ENCODE assay signal across 17 cellular contexts in genomic region chr7:35648367-35648766, GRCh38. TPM values are rescaled to one million over a fixed set of nuclear protein-coding genes. Genes with fewer than 3 reads are reported as not detected.
A peak's percentile ranks its signal among the peaks of the same experiment; 100 is the strongest.
DNase-seq lines count a peak whose midpoint lies in the region; ATAC-seq and TF ChIP-seq lines count a peak whose summit lies in the region.
"Had no signal": no experiment of that assay in that cellular context is flagged by ENCODE, and none has a peak within 500 bp of the region (broad histone marks: within the 10 kb centered on the region; RNA-seq: fewer than 3 reads in every experiment).

No MANE protein-coding gene starts in this region.

- H3K4me3 Mint-ChIP-seq in activated T-cell treated with anti-CD3 and anti-CD28 coated beads, Interleukin-2, amount 50 U/mL, for 24 hours, result no peak overlapping the region
- H3K4me3 Mint-ChIP-seq in brain, result no peak overlapping the region
- H3K4me3 Mint-ChIP-seq: endodermal cell had no signal

- WGBS in lung, 2 donors, result 49 to 67% methylated on average over 3 of the region's 3 CpGs
- 61 to 66% methylated on average over 3 of the region's 3 CpGs for WGBS in testis, 2 donors

- H3K9me3 ChIP-seq in lung (ENCODE audit: control insufficient read depth in 2 of 2, insufficient read depth in 1 of 2, low read length in 1 of 2) (peaks cover 0 to 6% of the 10 kb centered on the region in 2 donors), testis (no peaks in the 10 kb centered on the region)

- no peak for TF ChIP-seq CTCF in brain (conservative IDR thresholded peaks at IDR 0.05)
- no peak for TF ChIP-seq CTCF in lung (IDR thresholded peaks at IDR 0.05; ENCODE audit: control extremely low read depth, extremely low read depth)
- no peak for TF ChIP-seq CTCF in testis (IDR thresholded peaks at IDR 0.05)

- peak overlapping the region; percentile 14 for H3K27ac Mint-ChIP-seq in activated T-cell treated with anti-CD3 and anti-CD28 coated beads, Interleukin-2, amount 50 U/mL, for 24 hours
- H3K27ac Mint-ChIP-seq in brain, result peak overlapping the region in 3 of 5 experiments; percentile 2 to 92 (median 67)
- H3K27ac Mint-ChIP-seq: endodermal cell had no signal

- H3K4me1 ChIP-seq in lung (ENCODE audit: control insufficient read depth in 2 of 2, insufficient read depth in 2 of 2, low read length in 2 of 2) (peaks cover 12 to 16% of the 10 kb centered on the region in 2 donors), testis (peaks cover 25% of the 10 kb centered on the region)

- no peaks in the 10 kb centered on the region for H3K27me3 Mint-ChIP-seq in activated T-cell treated with anti-CD3 and anti-CD28 coated beads, Interleukin-2, amount 50 U/mL, for 24 hours
- H3K27me3 Mint-ChIP-seq in brain, result no peaks in the 10 kb centered on the region
- H3K27me3 Mint-ChIP-seq: naive thymus-derived CD4-positive, alpha-beta T cell had no signal

- H3K4me3 ChIP-seq in lung (no peak overlapping the region), testis (no peak overlapping the region)
- H3K4me3 ChIP-seq: skin epidermis, stomach had no signal

- peak overlapping the region in 1 of 2 donors; percentile 70 for H3K27ac ChIP-seq in lung (ENCODE audit: low read depth in 1 of 2, low read length in 1 of 2)
- peak overlapping the region; percentile 28 to 75 for H3K27ac ChIP-seq in testis
- H3K27ac ChIP-seq: skin epidermis had no signal

- H3K36me3 ChIP-seq in lung (ENCODE audit: control insufficient read depth in 2 of 2, insufficient read depth in 2 of 2, low read length in 2 of 2), result peaks cover 0 to 4% of the 10 kb centered on the region in 2 donors
- no peaks in the 10 kb centered on the region for H3K36me3 ChIP-seq in testis (ENCODE audit: low read depth, missing control alignments)

- ATAC-seq in lung (ENCODE audit: insufficient read depth, low FRiP score), result peak; percentile 13
- ATAC-seq: naive thymus-derived CD4-positive, alpha-beta T cell had no signal

- H3K36me3 Mint-ChIP-seq in activated T-cell treated with anti-CD3 and anti-CD28 coated beads, Interleukin-2, amount 50 U/mL, for 24 hours (ENCODE audit: low read depth), result peaks cover 47% of the 10 kb centered on the region
- peaks cover 63% of the 10 kb centered on the region for H3K36me3 Mint-ChIP-seq in brain

- peaks cover 7% of the 10 kb centered on the region for H3K9me3 Mint-ChIP-seq in activated T-cell treated with anti-CD3 and anti-CD28 coated beads, Interleukin-2, amount 50 U/mL, for 24 hours
- peaks cover 19 to 25% (median 20%) of the 10 kb centered on the region in 5 experiments for H3K9me3 Mint-ChIP-seq in brain

- peaks cover 64% of the 10 kb centered on the region for H3K4me1 Mint-ChIP-seq in activated T-cell treated with anti-CD3 and anti-CD28 coated beads, Interleukin-2, amount 50 U/mL, for 24 hours (ENCODE audit: low read depth)
- peaks cover 42% of the 10 kb centered on the region for H3K4me1 Mint-ChIP-seq in brain

- no peak for DNase-seq in activated T-cell treated with anti-CD3 and anti-CD28 coated beads, Interleukin-2, amount 50 U/mL, for 24 hours
- no peak for DNase-seq in activated T-cell treated with anti-CD3 and anti-CD28 coated beads, Interleukin-2, amount 50 U/mL, for 1 hour
- DNase-seq in lung (ENCODE audit: low spot score) (no peak), testis (no peak), amniotic stem cell (lab: John Stamatoyannopoulos, UW) (no peak), midbrain (lab: John Stamatoyannopoulos, UW) (no peak), NCI-H748 treated with DMSO at 0.1 percent for 48 hours (lab: John Stamatoyannopoulos, UW) (no peak)
- DNase-seq: activated effector memory CD4-positive, alpha-beta T cell treated with Interleukin-2 at 50 U/mL for 16 hours; COR-L47; endodermal cell; KBM-7; naive thymus-derived CD4-positive, alpha-beta T cell; NCI-H1436; NCI-H526; stomach had no signal

- no peaks in the 10 kb centered on the region for H3K27me3 ChIP-seq in lung (ENCODE audit: control insufficient read depth, insufficient read depth)
- no peaks in the 10 kb centered on the region for H3K27me3 ChIP-seq in testis
- H3K27me3 ChIP-seq: stomach had no signal

- TF ChIP-seq POLR2A in testis (IDR thresholded peaks at IDR 0.05), result no peak

- intact Hi-C loops in testis (cut with DNase I; ENCODE audit: low total_unique reads), result no loop called here

RNA-seq across cellular contexts. Expression of gene HERPUD2, which starts 46.6 kb away (rescaled TPM):
- polyA plus RNA-seq in brain (ENCODE audit: insufficient read depth, low read depth, low replicate concordance) (18.4 TPM), lung (10 to 100 TPM; 10.4 to 18.9 TPM), testis (ENCODE audit: insufficient read depth, low read depth, low replicate concordance) (51.7 TPM)
- total RNA-seq in lung (10 to 100 TPM; 24.7 to 32.2 TPM), testis (10 to 100 TPM; 63.5 to 78.4 TPM)
